18 cellular contexts compared by ENCODE assay signal in the genomic region with DNA sequence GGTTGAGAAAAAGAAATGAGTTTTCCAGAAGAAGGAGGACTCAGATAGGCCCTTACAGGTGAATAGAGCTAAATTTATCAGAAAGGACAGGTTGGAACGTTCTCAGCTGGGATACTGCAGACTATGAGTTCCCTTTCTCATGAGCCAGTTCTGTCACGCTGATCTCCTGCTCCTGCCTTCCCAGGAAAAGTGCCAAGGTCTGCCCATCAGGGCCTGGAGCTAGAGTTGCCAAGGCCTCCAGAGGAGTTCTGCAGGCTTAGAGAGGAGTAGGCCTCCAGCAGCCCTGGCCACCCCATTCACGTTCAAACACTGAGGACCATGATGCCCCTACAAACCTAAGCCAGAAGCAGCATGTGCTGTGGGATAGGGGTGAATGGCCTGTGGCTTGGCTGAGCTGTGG.
"Had no signal": no experiment of that assay in that cellular context is flagged by ENCODE, and none has a peak within 500 bp of the region (broad histone marks: within the 10 kb centered on the region; RNA-seq: fewer than 3 reads in every experiment).

No MANE protein-coding gene starts in this region.

- H3K4me1 Mint-ChIP-seq: central memory CD8-positive, alpha-beta T cell; natural killer cell; stimulated activated naive B cell treated with anti-CD40 and anti-IgM and Interleukin-4, amounts not matched to agents 10 μg/mL and 1 μg/mL and 100 μg/mL, for 72 hours; stimulated activated naive CD8-positive, alpha-beta T cell treated with anti-CD3 and anti-CD28 coated beads, Interleukin-15, amount 100 ng/mL, for 72 hours had no signal

- H3K9me3 ChIP-seq: colonic mucosa, prostate gland, spleen had no signal

- DNase-seq: colonic mucosa; effector CD4-positive, alpha-beta T cell; endodermal cell; erythroblast; foreskin keratinocyte; natural killer cell; spleen; stimulated activated CD4-positive, alpha-beta T cell treated with anti-CD3 and anti-CD28 coated beads, Interleukin-15, amount 100 ng/mL, for 24 hours; stimulated activated CD4-positive, alpha-beta T cell treated with anti-CD3 and anti-CD28 coated beads, Interleukin-1b, Interleukin-23, amount 100 ng/mL, for 48 hours; stimulated activated CD4-positive, alpha-beta T cell treated with anti-CD3 and anti-CD28 coated beads, Interleukin-4, amount 100 ng/mL, for 24 hours; stimulated activated naive B cell treated with anti-CD40 and anti-IgM and Interleukin-4, amounts not matched to agents 10 μg/mL and 1 μg/mL and 100 μg/mL, for 72 hours; stimulated activated naive CD8-positive, alpha-beta T cell treated with anti-CD3 and anti-CD28 coated beads, Interleukin-15, amount 100 ng/mL, for 72 hours; trophoblast cell had no signal

- H3K9me3 Mint-ChIP-seq: central memory CD8-positive, alpha-beta T cell; endodermal cell; natural killer cell; neural progenitor cell; stimulated activated naive B cell treated with anti-CD40 and anti-IgM and Interleukin-4, amounts not matched to agents 10 μg/mL and 1 μg/mL and 100 μg/mL, for 72 hours; stimulated activated naive CD8-positive, alpha-beta T cell treated with anti-CD3 and anti-CD28 coated beads, Interleukin-15, amount 100 ng/mL, for 72 hours had no signal

- H3K27ac Mint-ChIP-seq: endodermal cell; natural killer cell; neural progenitor cell; stimulated activated naive B cell treated with anti-CD40 and anti-IgM and Interleukin-4, amounts not matched to agents 10 μg/mL and 1 μg/mL and 100 μg/mL, for 72 hours; stimulated activated naive CD8-positive, alpha-beta T cell treated with anti-CD3 and anti-CD28 coated beads, Interleukin-15, amount 100 ng/mL, for 72 hours had no signal

- H3K36me3 Mint-ChIP-seq: natural killer cell; neural progenitor cell; stimulated activated naive B cell treated with anti-CD40 and anti-IgM and Interleukin-4, amounts not matched to agents 10 μg/mL and 1 μg/mL and 100 μg/mL, for 72 hours had no signal

- H3K4me3 Mint-ChIP-seq: central memory CD8-positive, alpha-beta T cell; endodermal cell; natural killer cell; neural progenitor cell; stimulated activated naive B cell treated with anti-CD40 and anti-IgM and Interleukin-4, amounts not matched to agents 10 μg/mL and 1 μg/mL and 100 μg/mL, for 72 hours; stimulated activated naive CD8-positive, alpha-beta T cell treated with anti-CD3 and anti-CD28 coated beads, Interleukin-15, amount 100 ng/mL, for 72 hours had no signal

- H3K36me3 ChIP-seq: colonic mucosa, neural progenitor cell, prostate gland, spleen had no signal

- ATAC-seq: foreskin keratinocyte; natural killer cell; sciatic nerve; stimulated activated naive B cell treated with anti-CD40 and anti-IgM and Interleukin-4, amounts not matched to agents 10 μg/mL and 1 μg/mL and 100 μg/mL, for 72 hours; stimulated activated naive CD8-positive, alpha-beta T cell treated with anti-CD3 and anti-CD28 coated beads, Interleukin-15, amount 100 ng/mL, for 72 hours had no signal

- H3K27me3 ChIP-seq: colonic mucosa, neural progenitor cell, spleen had no signal

- H3K4me1 ChIP-seq: colonic mucosa, foreskin keratinocyte, parathyroid adenoma, prostate gland, spleen had no signal

- H3K4me3 ChIP-seq: colonic mucosa, neural progenitor cell, prostate gland, spleen had no signal

- H3K27me3 Mint-ChIP-seq: central memory CD8-positive, alpha-beta T cell; stimulated activated naive B cell treated with anti-CD40 and anti-IgM and Interleukin-4, amounts not matched to agents 10 μg/mL and 1 μg/mL and 100 μg/mL, for 72 hours had no signal

- H3K27ac ChIP-seq: colonic mucosa, foreskin keratinocyte, neural progenitor cell, parathyroid adenoma, prostate gland, spleen had no signal
